In the genomic region with DNA sequence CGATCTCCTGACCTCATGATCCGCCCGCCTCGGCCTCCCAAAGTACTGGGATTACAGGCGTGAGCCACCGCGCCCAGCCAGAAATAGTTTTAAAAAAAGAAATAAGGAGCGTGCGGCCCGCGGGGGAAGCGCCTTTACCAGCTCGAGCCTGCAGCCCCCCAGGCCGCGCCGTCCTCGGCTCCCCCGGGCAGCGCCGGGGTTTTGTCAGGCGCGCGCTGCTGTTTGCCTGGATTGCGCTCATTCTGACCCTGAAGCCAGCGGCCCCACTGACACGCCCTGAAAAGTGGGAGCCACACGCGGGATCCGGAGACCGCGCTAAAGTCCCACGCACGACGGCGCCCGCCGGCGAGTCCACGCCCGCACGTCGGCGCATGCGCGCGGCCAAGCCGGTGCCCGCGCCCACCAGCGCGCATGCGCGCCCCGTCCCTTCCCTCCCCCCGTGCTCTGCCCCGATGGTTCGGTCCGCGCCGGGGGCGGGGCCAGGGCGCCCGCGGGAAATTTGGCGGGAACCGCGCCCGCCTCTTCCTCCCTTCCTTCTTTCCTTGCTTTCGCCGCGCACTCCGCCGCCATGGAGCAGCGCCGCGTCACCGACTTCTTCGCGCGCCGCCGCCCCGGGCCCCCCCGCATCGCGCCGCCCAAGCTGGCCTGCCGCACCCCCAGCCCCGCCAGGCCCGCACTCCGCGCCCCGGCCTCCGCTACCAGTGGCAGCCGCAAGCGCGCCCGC, we compare ENCODE assay signal across 7 cellular contexts. TPM values are rescaled to one million over a fixed set of nuclear protein-coding genes. Genes with fewer than 3 reads are reported as not detected.
DNase-seq lines count a peak whose midpoint lies in the region; ATAC-seq, FAIRE-seq and TF ChIP-seq lines count a peak whose summit lies in the region.

A gene (plus strand): TSS at position 526 of the 724 bp plus-strand sequence. CDS start 43 bp downstream, at position 569.

- TF ChIP-seq CTCF in coronary artery (IDR thresholded peaks at IDR 0.05), result no peak

- peak; percentile 91 for FAIRE-seq in GM18507 (lab: Jason Lieb, UNC)

- H3K27ac ChIP-seq in coronary artery, result peak within 1 kb of the TSS in 1 of 2 donors; percentile 60

- intact Hi-C loops in activated CD4-positive, alpha-beta T cell treated with anti-CD3 and anti-CD28 coated beads, Interleukin-2, amount 10 ng/mL, durations not matched to agents 24 days and 14 days (cut with micrococcal nuclease), result loop anchor here (1.0 kb wide), 1 partner anchor 9 kb away; no protein-coding TSS in a partner anchor

- no peaks in the 10 kb centered on the region for H3K27me3 Mint-ChIP-seq in activated CD4-positive, alpha-beta T cell treated with anti-CD3 and anti-CD28 coated beads, Interleukin-2, amount 10 ng/mL, durations not matched to agents 24 days and 14 days

- ATAC-seq in HG03045 (IDR thresholded peaks at IDR 0.05; ENCODE audit: unreplicated experiment) (peak; percentile 51), left lobe of liver (peak; percentile 82)

- H3K9me3 Mint-ChIP-seq in activated CD4-positive, alpha-beta T cell treated with anti-CD3 and anti-CD28 coated beads, Interleukin-2, amount 10 ng/mL, durations not matched to agents 24 days and 14 days, result no peaks in the 10 kb centered on the region

- H3K27ac Mint-ChIP-seq in activated CD4-positive, alpha-beta T cell treated with anti-CD3 and anti-CD28 coated beads, Interleukin-2, amount 10 ng/mL, durations not matched to agents 24 days and 14 days, result peak within 1 kb of the TSS; percentile 88

- peaks cover 13% of the 10 kb centered on the region for H3K4me1 Mint-ChIP-seq in activated CD4-positive, alpha-beta T cell treated with anti-CD3 and anti-CD28 coated beads, Interleukin-2, amount 10 ng/mL, durations not matched to agents 24 days and 14 days

- peak within 1 kb of the TSS; percentile 83 for H3K4me3 Mint-ChIP-seq in activated CD4-positive, alpha-beta T cell treated with anti-CD3 and anti-CD28 coated beads, Interleukin-2, amount 10 ng/mL, durations not matched to agents 24 days and 14 days

- H3K36me3 Mint-ChIP-seq in activated CD4-positive, alpha-beta T cell treated with anti-CD3 and anti-CD28 coated beads, Interleukin-2, amount 10 ng/mL, durations not matched to agents 24 days and 14 days (ENCODE audit: low read depth), result peaks cover 25% of the 10 kb centered on the region

- peak; percentile 98 for DNase-seq in GM18507 (ENCODE audit: extremely low spot score, insufficient read length, low read depth)
- DNase-seq in NCI-H446 (lab: John Stamatoyannopoulos, UW), result peak; percentile 29 to 83
- DNase-seq in activated CD4-positive, alpha-beta T cell treated with anti-CD3 and anti-CD28 coated beads, Interleukin-2, amount 10 ng/mL, durations not matched to agents 24 days and 14 days, result peak; percentile 97
- DNase-seq in coronary artery (ENCODE audit: low spot score), result no peak
- DNase-seq in left lobe of liver (ENCODE audit: low spot score), result peak; percentile 86
- peak; percentile 87 for DNase-seq in stimulated activated CD4-positive, alpha-beta T cell treated with anti-CD3 and anti-CD28 coated beads, Interleukin-2, amount 100 ng/mL, for 24 hours

- H3K4me3 ChIP-seq in coronary artery, result peak within 1 kb of the TSS; percentile 67

RNA-seq across cellular contexts. Expression of the gene that starts here (rescaled TPM):
- 93.2 and 98.3 TPM in 2 replicates for total RNA-seq in activated CD4-positive, alpha-beta T cell treated with anti-CD3 and anti-CD28 coated beads, Interleukin-2, amount 10 ng/mL, durations not matched to agents 24 days and 14 days
- total RNA-seq in left lobe of liver, result 0.50 TPM

Comparison
In these comparisons a context has a peak if more than half of its experiments do, and no peak if none do; other contexts are left out.
1. RNA of the gene that starts here (total RNA-seq): 93.2 to 98.3 TPM in activated CD4-positive, alpha-beta T cell treated with anti-CD3 and anti-CD28 coated beads, Interleukin-2, amount 10 ng/mL, durations not matched to agents 24 days and 14 days; 0.50 TPM in left lobe of liver (single experiment); every median in the first group is over 10 times any median in the second.
2. Peak in DNase-seq and ATAC-seq in left lobe of liver; RNA of the gene not detected or under 1 TPM.